ENCODE assay signal across 17 cellular contexts in genomic region chr5:14036947-14037346, GRCh38.
A peak's percentile ranks its signal among the peaks of the same experiment; 100 is the strongest.
DNase-seq lines count a peak whose midpoint lies in the region; TF ChIP-seq lines count a peak whose summit lies in the region.
"Had no signal": no experiment of that assay in that cellular context is flagged by ENCODE, and none has a peak within 500 bp of the region (broad histone marks: within the 10 kb centered on the region; RNA-seq: fewer than 3 reads in every experiment).

No MANE protein-coding gene starts in this region.

- no peak overlapping the region for H3K4me3 ChIP-seq in stomach
- no peak overlapping the region for H3K4me3 ChIP-seq in spleen
- H3K4me3 ChIP-seq: skin epidermis had no signal

- H3K36me3 Mint-ChIP-seq in brain = no peaks in the 10 kb centered on the region
- H3K36me3 Mint-ChIP-seq: IgD-negative memory B cell had no signal

- DNase-seq in DMS53 (lab: John Stamatoyannopoulos, UW) (peak; percentile 26), DMS53 treated with DMSO at 0.1 percent for 48 hours (lab: John Stamatoyannopoulos, UW; ENCODE audit: unreplicated experiment) (no peak), islet precursor cell (peak; percentile 70), stomach (no peak), spleen (no peak)
- no peak for DNase-seq in activated CD4-positive, alpha-beta T cell treated with anti-CD3 and anti-CD28 coated beads for 4 hours
- DNase-seq in stimulated activated CD4-positive, alpha-beta T cell treated with anti-CD3 and anti-CD28 coated beads, Interleukin-4, amount 100 ng/mL, for 4 hours = no peak
- DNase-seq: activated B cell treated with CpG ODN at 0.5 μM for 24 hours; cerebellar nuclear complex; DMS79 treated with DMSO at 0.1 percent for 48 hours; gastrocnemius medialis; NCI-H2029 treated with DMSO at 0.1 percent for 48 hours; stimulated activated CD8-positive, alpha-beta memory T cell treated with anti-CD3 and anti-CD28 coated beads, Interleukin-4, amount 100 ng/mL, for 48 hours had no signal

- H3K27ac ChIP-seq in stomach = peak overlapping the region in 3 of 5 donors; percentile 66 to 83 (median 75)
- H3K27ac ChIP-seq in spleen = no peak overlapping the region
- H3K27ac ChIP-seq: 22Rv1 had no signal

- WGBS in stomach, 5 donors = 78 to 86% (median 79%) methylated on average over 9 of the region's 9 CpGs
- 85 to 93% (median 89%) methylated on average over 9 of the region's 9 CpGs for WGBS in spleen, 5 donors

- peaks cover 7% of the 10 kb centered on the region for H3K27me3 Mint-ChIP-seq in brain

- peak overlapping the region in 3 of 5 experiments; percentile 22 to 52 (median 31) for H3K4me3 Mint-ChIP-seq in brain
- H3K4me3 Mint-ChIP-seq: activated B cell treated with CpG ODN at 0.5 μM for 24 hours had no signal

- H3K4me1 Mint-ChIP-seq in brain = peaks cover 36% of the 10 kb centered on the region

- no peak for TF ChIP-seq EP300 in stomach (IDR thresholded peaks at IDR 0.05)

- H3K4me1 ChIP-seq in stomach (peaks cover 9 to 37% (median 21%) of the 10 kb centered on the region in 4 donors), spleen (peaks cover 0 to 13% (median 6%) of the 10 kb centered on the region in 6 donors)

- H3K36me3 ChIP-seq in stomach (no peaks in the 10 kb centered on the region), spleen (no peaks in the 10 kb centered on the region)
- H3K36me3 ChIP-seq: gastrocnemius medialis had no signal

- H3K27me3 ChIP-seq in stomach = no peaks in the 10 kb centered on the region
- H3K27me3 ChIP-seq in spleen (replicated peaks in 1 of 7) = peaks cover 0 to 16% (median 0%) of the 10 kb centered on the region in 7 donors
- H3K27me3 ChIP-seq: gastrocnemius medialis had no signal

- TF ChIP-seq CTCF in brain (conservative IDR thresholded peaks at IDR 0.05) = no peak
- TF ChIP-seq CTCF in stomach (IDR thresholded peaks at IDR 0.05) = no peak
- no peak for TF ChIP-seq CTCF in spleen (IDR thresholded peaks at IDR 0.05 in 8 of 11, conservative IDR thresholded peaks at IDR 0.05 in 3 of 11)

- TF ChIP-seq POLR2A in stomach (IDR thresholded peaks at IDR 0.05) = no peak
- TF ChIP-seq POLR2A in spleen (IDR thresholded peaks at IDR 0.05) = no peak

- peaks cover 0 to 5% (median 0%) of the 10 kb centered on the region in 5 experiments for H3K9me3 Mint-ChIP-seq in brain
- H3K9me3 Mint-ChIP-seq: activated B cell treated with CpG ODN at 0.5 μM for 24 hours had no signal

- H3K27ac Mint-ChIP-seq in brain = peak overlapping the region in 3 of 5 experiments; percentile 73 to 94 (median 93)
- H3K27ac Mint-ChIP-seq: activated B cell treated with CpG ODN at 0.5 μM for 24 hours, IgD-negative memory B cell had no signal

- intact Hi-C loops in stomach (cut with DNase I; ENCODE audit: low total_unique reads) (no loop called here), spleen (cut with DNase I; ENCODE audit: low total_unique reads) (no loop called here)

- H3K9me3 ChIP-seq in stomach (no peaks in the 10 kb centered on the region), spleen (no peaks in the 10 kb centered on the region)
- H3K9me3 ChIP-seq: gastrocnemius medialis had no signal

Comparison
In these comparisons a context has a peak if more than half of its experiments do, and no peak if none do; other contexts are left out.
1. DNase-seq: peak in DMS53 (single experiment) and islet precursor cell (single experiment); none in DMS53 treated with DMSO at 0.1 percent for 48 hours (single experiment), stomach (single experiment), activated CD4-positive, alpha-beta T cell treated with anti-CD3 and anti-CD28 coated beads for 4 hours (0 of 2), stimulated activated CD4-positive, alpha-beta T cell treated with anti-CD3 and anti-CD28 coated beads, Interleukin-4, amount 100 ng/mL, for 4 hours (0 of 2) and spleen (single experiment).
2. H3K27ac ChIP-seq: peak in stomach (3 of 5); none in spleen (0 of 8).